ENCODE assay signal across 9 cellular contexts in the genomic region with DNA sequence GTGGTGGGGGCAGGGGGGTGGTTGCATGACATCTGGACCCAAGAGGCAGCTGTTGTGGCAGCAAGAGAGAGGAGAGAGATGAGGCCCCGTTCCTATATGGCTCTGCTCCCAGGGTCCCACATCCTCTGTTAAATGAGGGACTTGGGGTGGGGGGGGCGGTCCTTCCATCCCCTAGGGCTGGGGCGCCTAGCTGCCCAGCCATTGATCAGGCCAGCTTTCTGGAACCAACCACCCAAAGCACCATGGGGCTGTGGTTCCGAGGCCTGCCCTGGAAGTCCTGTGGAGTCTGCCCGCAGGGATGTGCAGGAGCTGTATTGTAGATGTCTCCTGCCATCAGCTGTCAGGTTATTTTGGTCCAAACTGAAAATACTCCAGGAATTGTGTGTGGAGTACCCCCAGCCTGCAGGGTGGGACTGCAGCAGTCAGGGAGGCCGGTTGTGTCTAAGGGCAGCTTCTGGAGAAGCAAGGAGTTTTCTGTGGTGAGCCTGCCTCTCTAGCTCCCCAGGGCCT. TPM values are rescaled to one million over a fixed set of nuclear protein-coding genes. Genes with fewer than 3 reads are reported as not detected.
DNase-seq lines count a peak whose midpoint lies in the region; ATAC-seq and TF ChIP-seq lines count a peak whose summit lies in the region.
"Had no signal": no experiment of that assay in that cellular context is flagged by ENCODE, and none has a peak within 500 bp of the region (broad histone marks: within the 10 kb centered on the region; RNA-seq: fewer than 3 reads in every experiment).

No MANE protein-coding gene starts in this region.

- no peaks in the 10 kb centered on the region for H3K27me3 Mint-ChIP-seq in WTC11 (ENCODE audit: low read depth)

- H3K4me1 Mint-ChIP-seq in WTC11: peaks cover 49% of the 10 kb centered on the region

- H3K27ac ChIP-seq in fibroblast of lung (ENCODE audit: insufficient read depth, low read length): no peak overlapping the region

- H3K27me3 ChIP-seq in GM06990 (replicated peaks; ENCODE audit: control insufficient read depth, insufficient read depth, low read length) (no peaks in the 10 kb centered on the region), fibroblast of lung (ENCODE audit: control insufficient read depth, insufficient read depth, low read length) (no peaks in the 10 kb centered on the region)

- H3K9ac ChIP-seq in fibroblast of lung (ENCODE audit: insufficient read depth, low read length): no peak overlapping the region

- H4K20me1 ChIP-seq in fibroblast of lung (ENCODE audit: control insufficient read depth, extremely low read depth, insufficient read depth, low read length): no peaks in the 10 kb centered on the region

- CTCF ChIA-PET in WTC11 (lab: Charles Lee): interaction anchor here (0.8 to 2.6 kb wide), 6 partner anchors 12 to 160 kb away, joined by 3 to 14 read pairs (median 4); a partner anchor contains a TSS

- H3K4me3 Mint-ChIP-seq in WTC11: no peak overlapping the region

- H3K27ac Mint-ChIP-seq in WTC11: peak overlapping the region; percentile 71; the same call in 1 of the 2 replicates

- ATAC-seq in WTC11: no peak

- H3K4me3 ChIP-seq in GM06990 (replicated peaks; ENCODE audit: low read depth, low read length): peak overlapping the region; percentile 71
- no peak overlapping the region for H3K4me3 ChIP-seq in fibroblast of lung (replicated peaks in 1 of 4; ENCODE audit: control extremely low read depth in 1 of 4, insufficient read depth in 1 of 4, low read depth in 3 of 4, low read length in 4 of 4)
- peak overlapping the region; percentile 72 for H3K4me3 ChIP-seq in retinal pigment epithelial cell (ENCODE audit: low read length)

- H3K4me1 ChIP-seq in fibroblast of lung (ENCODE audit: control insufficient read depth, extremely low read depth, insufficient read depth, low read length): peaks cover 24% of the 10 kb centered on the region

- TF ChIP-seq CTCF in GM06990 (IDR thresholded peaks at IDR 0.05; ENCODE audit: insufficient read depth, low read length, poor library complexity, severe bottlenecking) (no peak), WTC11 (IDR thresholded peaks at IDR 0.05) (no peak), fibroblast of lung (conservative IDR thresholded peaks at IDR 0.05 in 1 of 2, IDR thresholded peaks at IDR 0.05 in 1 of 2; ENCODE audit: low read depth in 1 of 2, low read length in 2 of 2) (no peak), retinal pigment epithelial cell (conservative IDR thresholded peaks at IDR 0.05; ENCODE audit: low read depth, low read length) (no peak)

- H3K9me3 ChIP-seq in fibroblast of lung (ENCODE audit: control insufficient read depth, insufficient read depth, low read depth, low read length): no peaks in the 10 kb centered on the region

- H2AFZ ChIP-seq in fibroblast of lung (ENCODE audit: low read length): no peak overlapping the region

- POLR2A ChIA-PET in WTC11 (lab: Charles Lee): no interaction called here

- DNase-seq in GM06990 (ENCODE audit: extremely low read depth, insufficient read length) (no peak), WTC11 (ENCODE audit: low spot score) (no peak), fibroblast of lung (ENCODE audit: low read depth in 2 of 2) (no peak), retinal pigment epithelial cell (ENCODE audit: low read depth) (no peak), NCI-H2107 treated with DMSO at 0.1 percent for 48 hours (lab: John Stamatoyannopoulos, UW; ENCODE audit: unreplicated experiment) (no peak), NCI-H187 treated with DMSO at 0.1 percent for 48 hours (lab: John Stamatoyannopoulos, UW) (no peak), amniotic stem cell (lab: John Stamatoyannopoulos, UW) (no peak)
- DNase-seq in stimulated activated naive CD4-positive, alpha-beta T cell treated with Interleukin-2 at 50 U/mL for 16 hours (lab: John Stamatoyannopoulos, UW): no peak
- DNase-seq: activated effector memory CD4-positive, alpha-beta T cell treated with Interleukin-2 at 50 U/mL for 16 hours had no signal

- H3K36me3 ChIP-seq in GM06990 (ENCODE audit: control insufficient read depth, insufficient read depth, low read length): peaks cover 17% of the 10 kb centered on the region
- H3K36me3 ChIP-seq in fibroblast of lung (ENCODE audit: control insufficient read depth, insufficient read depth, low read length): peaks cover 9% of the 10 kb centered on the region

- H3K4me2 ChIP-seq in fibroblast of lung (ENCODE audit: extremely low read depth, insufficient read depth, low read length): peak overlapping the region; percentile 48

- no peaks in the 10 kb centered on the region for H3K9me3 Mint-ChIP-seq in WTC11

- H3K79me2 ChIP-seq in fibroblast of lung (ENCODE audit: control insufficient read depth, insufficient read depth, low read length): peaks cover 38% of the 10 kb centered on the region

- peaks cover 22% of the 10 kb centered on the region; the same call in 1 of the 2 replicates for H3K36me3 Mint-ChIP-seq in WTC11

TF ChIP-seq in WTC11, 78 proteins besides CTCF, POLR2A, EP300 and RAD21 (continues in another document):
- TF ChIP-seq SP1 (CRISPR knock-in tag; conservative IDR thresholded peaks at IDR 0.05): no peak
- no peak for TF ChIP-seq TEAD4 (CRISPR knock-in tag; IDR thresholded peaks at IDR 0.05)
- no peak for TF ChIP-seq HMGA2 (CRISPR knock-in tag; IDR thresholded peaks at IDR 0.05)
- TF ChIP-seq, protein P1, sequence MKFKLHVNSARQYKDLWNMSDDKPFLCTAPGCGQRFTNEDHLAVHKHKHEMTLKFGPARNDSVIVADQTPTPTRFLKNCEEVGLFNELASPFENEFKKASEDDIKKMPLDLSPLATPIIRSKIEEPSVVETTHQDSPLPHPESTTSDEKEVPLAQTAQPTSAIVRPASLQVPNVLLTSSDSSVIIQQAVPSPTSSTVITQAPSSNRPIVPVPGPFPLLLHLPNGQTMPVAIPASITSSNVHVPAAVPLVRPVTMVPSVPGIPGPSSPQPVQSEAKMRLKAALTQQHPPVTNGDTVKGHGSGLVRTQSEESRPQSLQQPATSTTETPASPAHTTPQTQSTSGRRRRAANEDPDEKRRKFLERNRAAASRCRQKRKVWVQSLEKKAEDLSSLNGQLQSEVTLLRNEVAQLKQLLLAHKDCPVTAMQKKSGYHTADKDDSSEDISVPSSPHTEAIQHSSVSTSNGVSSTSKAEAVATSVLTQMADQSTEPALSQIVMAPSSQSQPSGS (CRISPR knock-in tag; IDR thresholded peaks at IDR 0.05; ENCODE audit: borderline replicate concordance, low read depth): no peak
- TF ChIP-seq, protein P2, sequence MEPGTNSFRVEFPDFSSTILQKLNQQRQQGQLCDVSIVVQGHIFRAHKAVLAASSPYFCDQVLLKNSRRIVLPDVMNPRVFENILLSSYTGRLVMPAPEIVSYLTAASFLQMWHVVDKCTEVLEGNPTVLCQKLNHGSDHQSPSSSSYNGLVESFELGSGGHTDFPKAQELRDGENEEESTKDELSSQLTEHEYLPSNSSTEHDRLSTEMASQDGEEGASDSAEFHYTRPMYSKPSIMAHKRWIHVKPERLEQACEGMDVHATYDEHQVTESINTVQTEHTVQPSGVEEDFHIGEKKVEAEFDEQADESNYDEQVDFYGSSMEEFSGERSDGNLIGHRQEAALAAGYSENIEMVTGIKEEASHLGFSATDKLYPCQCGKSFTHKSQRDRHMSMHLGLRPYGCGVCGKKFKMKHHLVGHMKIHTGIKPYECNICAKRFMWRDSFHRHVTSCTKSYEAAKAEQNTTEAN (CRISPR knock-in tag; IDR thresholded peaks at IDR 0.05): no peak
- TF ChIP-seq, protein P3, sequence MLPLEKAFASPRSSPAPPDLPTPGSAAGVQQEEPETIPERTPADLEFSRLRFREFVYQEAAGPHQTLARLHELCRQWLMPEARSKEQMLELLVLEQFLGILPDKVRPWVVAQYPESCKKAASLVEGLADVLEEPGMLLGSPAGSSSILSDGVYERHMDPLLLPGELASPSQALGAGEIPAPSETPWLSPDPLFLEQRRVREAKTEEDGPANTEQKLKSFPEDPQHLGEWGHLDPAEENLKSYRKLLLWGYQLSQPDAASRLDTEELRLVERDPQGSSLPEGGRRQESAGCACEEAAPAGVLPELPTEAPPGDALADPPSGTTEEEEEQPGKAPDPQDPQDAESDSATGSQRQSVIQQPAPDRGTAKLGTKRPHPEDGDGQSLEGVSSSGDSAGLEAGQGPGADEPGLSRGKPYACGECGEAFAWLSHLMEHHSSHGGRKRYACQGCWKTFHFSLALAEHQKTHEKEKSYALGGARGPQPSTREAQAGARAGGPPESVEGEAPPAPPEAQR (CRISPR knock-in tag; IDR thresholded peaks at IDR 0.05): no peak
- no peak for TF ChIP-seq ESRRA (CRISPR knock-in tag; IDR thresholded peaks at IDR 0.05; ENCODE audit: borderline replicate concordance)

RNA-seq across cellular contexts. Expression of a gene that starts 5.2 kb away (rescaled TPM):
- total RNA-seq in WTC11 (2021) (36.8 to 46.3 TPM (median 38.6 TPM) in 3 replicates), fibroblast of lung (19.5 and 27.9 TPM in 2 replicates)
- 19.4 and 20.4 TPM in 2 replicates for polyA plus RNA-seq in fibroblast of lung
- polyA plus RNA-seq in fibroblast of lung (2012): 45.8 and 46.5 TPM in 2 replicates
- 57.3 and 68.2 TPM in 2 replicates for polyA minus RNA-seq in fibroblast of lung (ENCODE audit: low replicate concordance)

RNA-seq across cellular contexts. Expression of a gene that starts 10.8 kb away (rescaled TPM):
- total RNA-seq in WTC11 (2021) (9.7 to 10.2 TPM (median 10.0 TPM) in 3 replicates), fibroblast of lung (23.4 and 31.2 TPM in 2 replicates)
- polyA plus RNA-seq in fibroblast of lung: 5.5 and 7.0 TPM in 2 replicates
- polyA plus RNA-seq in fibroblast of lung (2012): 9.1 and 12.6 TPM in 2 replicates
- polyA minus RNA-seq in fibroblast of lung (ENCODE audit: low replicate concordance): 19.3 and 27.0 TPM in 2 replicates

RNA-seq across cellular contexts. Expression of a gene that starts 29.6 kb away (rescaled TPM):
- total RNA-seq in WTC11 (2021) (27.9 to 31.5 TPM (median 31.0 TPM) in 3 replicates), fibroblast of lung (18.2 and 36.0 TPM in 2 replicates)
- polyA plus RNA-seq in fibroblast of lung: 11.3 and 18.0 TPM in 2 replicates
- 12.6 and 16.0 TPM in 2 replicates for polyA plus RNA-seq in fibroblast of lung (2012)
- 69.8 and 80.4 TPM in 2 replicates for polyA minus RNA-seq in fibroblast of lung (ENCODE audit: low replicate concordance)

RNA-seq across cellular contexts. Expression of a gene that starts 58.8 kb away (rescaled TPM):
- 16.4 to 23.6 TPM (median 21.7 TPM) in 3 replicates for total RNA-seq in WTC11 (2021)
- 13.4 and 16.3 TPM in 2 replicates for total RNA-seq in fibroblast of lung
- polyA plus RNA-seq in fibroblast of lung: 10.2 and 15.5 TPM in 2 replicates
- polyA plus RNA-seq in fibroblast of lung (2012): 11.0 and 18.3 TPM in 2 replicates
- polyA minus RNA-seq in fibroblast of lung (ENCODE audit: low replicate concordance): 13.0 and 15.8 TPM in 2 replicates

Comparison
In these comparisons a context has a peak if more than half of its experiments do, and no peak if none do; other contexts are left out.
1. H3K4me3 ChIP-seq: peak in GM06990 (single experiment) and retinal pigment epithelial cell (single experiment); none in fibroblast of lung (0 of 4).